Comparison of ENCODE assay signal across 14 cellular contexts in the genomic region with DNA sequence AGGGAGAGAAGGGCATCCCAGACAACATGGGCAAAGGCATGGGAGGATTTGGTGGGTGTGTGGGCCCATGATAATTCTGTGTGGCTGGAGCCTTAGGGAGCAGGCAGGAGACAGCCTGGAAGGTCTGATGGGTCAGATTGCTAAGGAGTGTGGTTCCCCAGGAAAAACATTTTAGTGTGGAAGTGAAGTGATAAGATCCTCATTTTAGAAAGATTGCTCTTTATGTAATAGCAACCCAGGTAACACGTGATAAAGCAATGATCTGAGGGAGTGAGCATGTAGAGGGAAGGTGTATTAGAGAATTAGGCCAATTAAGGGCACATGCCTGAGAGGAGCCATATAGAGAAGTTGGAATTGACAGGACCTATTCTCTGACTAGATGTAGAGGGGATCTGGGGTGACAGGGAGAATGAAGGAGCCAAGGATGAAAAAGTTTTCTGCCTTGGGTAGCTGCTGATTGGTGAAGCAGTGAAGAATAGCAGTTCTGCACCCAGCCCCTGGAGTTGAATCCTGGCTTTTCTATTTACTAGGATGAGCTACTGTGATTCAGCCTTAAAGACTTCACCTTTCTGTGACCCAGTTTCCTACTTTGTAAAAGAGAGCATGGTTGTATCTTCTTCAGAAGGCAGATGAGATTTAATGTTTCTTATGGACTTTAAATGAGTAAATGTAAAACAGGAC. TPM values are rescaled to one million over a fixed set of nuclear protein-coding genes. Genes with fewer than 3 reads are reported as not detected.
DNase-seq lines count a peak whose midpoint lies in the region; ATAC-seq and TF ChIP-seq lines count a peak whose summit lies in the region.
"Had no signal": no experiment of that assay in that cellular context is flagged by ENCODE, and none has a peak within 500 bp of the region (broad histone marks: within the 10 kb centered on the region; RNA-seq: fewer than 3 reads in every experiment).

No MANE protein-coding gene starts in this region.

- H3K27me3 Mint-ChIP-seq in activated CD4-positive, alpha-beta T cell treated with anti-CD3 and anti-CD28 coated beads for 36 hours = no peaks in the 10 kb centered on the region
- H3K27me3 Mint-ChIP-seq in dendritic cell treated with granulocyte-macrophage colony-stimulating factor and Interleukin-4, amounts not matched to agents 40 ng/mL and 50 ng/mL, for 4 days = no peaks in the 10 kb centered on the region
- no peaks in the 10 kb centered on the region for H3K27me3 Mint-ChIP-seq in nephron (ENCODE audit: low read depth)

- peak overlapping the region; percentile 35 for H3K27ac Mint-ChIP-seq in activated CD4-positive, alpha-beta T cell treated with anti-CD3 and anti-CD28 coated beads for 36 hours
- H3K27ac Mint-ChIP-seq in dendritic cell treated with granulocyte-macrophage colony-stimulating factor and Interleukin-4, amounts not matched to agents 40 ng/mL and 50 ng/mL, for 4 days = peak overlapping the region; percentile 14
- H3K27ac Mint-ChIP-seq in nephron = peak overlapping the region; percentile 14 to 57 (median 47)

- no peak for ATAC-seq in activated CD4-positive, alpha-beta T cell treated with anti-CD3 and anti-CD28 coated beads for 36 hours
- no peak for ATAC-seq in HG03571 (IDR thresholded peaks at IDR 0.05; ENCODE audit: unreplicated experiment)

- CTCF ChIA-PET in activated CD4-positive, alpha-beta T cell treated with anti-CD3 and anti-CD28 coated beads for 36 hours (lab: Charles Lee) = interaction anchor here (0.7 to 4.2 kb wide), 12 partner anchors 8 to 165 kb away, joined by 3 to 31 read pairs (median 6); no protein-coding TSS in a partner anchor

- no peak for TF ChIP-seq CTCF in nephron (IDR thresholded peaks at IDR 0.05; ENCODE audit: unreplicated experiment in 3 of 3)

- intact Hi-C loops in activated CD4-positive, alpha-beta T cell treated with anti-CD3 and anti-CD28 coated beads for 36 hours (cut with DNase I, micrococcal nuclease) = loop anchor here (2.0 to 5.0 kb wide), 5 partner anchors 21 to 114 kb away; a partner anchor contains a TSS
- intact Hi-C loops in dendritic cell treated with granulocyte-macrophage colony-stimulating factor and Interleukin-4, amounts not matched to agents 40 ng/mL and 50 ng/mL, for 4 days (cut with micrococcal nuclease) = loop anchor here (2.0 kb wide), 1 partner anchor 43 kb away; no protein-coding TSS in a partner anchor

- no peak for DNase-seq in activated CD4-positive, alpha-beta T cell treated with anti-CD3 and anti-CD28 coated beads for 36 hours
- no peak for DNase-seq in activated CD4-positive, alpha-beta T cell treated with anti-CD3 and anti-CD28 coated beads for 1 hour
- DNase-seq in NCI-H226 (peak; percentile 57), epidermal melanocyte (ENCODE audit: insufficient read length, low spot score) (no peak), putamen (ENCODE audit: low spot score) (no peak)
- DNase-seq: activated gamma-delta T cell treated with Interleukin-2 at 50 U/mL for 16 hours, DMS153, foreskin fibroblast, islet precursor cell, NCI-H1436 treated with DMSO at 0.1 percent for 48 hours had no signal

- peaks cover 11% of the 10 kb centered on the region for H3K36me3 Mint-ChIP-seq in activated CD4-positive, alpha-beta T cell treated with anti-CD3 and anti-CD28 coated beads for 36 hours (ENCODE audit: low read depth)
- H3K36me3 Mint-ChIP-seq in dendritic cell treated with granulocyte-macrophage colony-stimulating factor and Interleukin-4, amounts not matched to agents 40 ng/mL and 50 ng/mL, for 4 days (ENCODE audit: low read depth) = peaks cover 81% of the 10 kb centered on the region
- no peaks in the 10 kb centered on the region for H3K36me3 Mint-ChIP-seq in nephron (ENCODE audit: low read depth)

- H3K4me1 Mint-ChIP-seq in activated CD4-positive, alpha-beta T cell treated with anti-CD3 and anti-CD28 coated beads for 36 hours = peaks cover 60% of the 10 kb centered on the region
- peaks cover 57% of the 10 kb centered on the region for H3K4me1 Mint-ChIP-seq in dendritic cell treated with granulocyte-macrophage colony-stimulating factor and Interleukin-4, amounts not matched to agents 40 ng/mL and 50 ng/mL, for 4 days (ENCODE audit: low read depth)
- peaks cover 9% of the 10 kb centered on the region for H3K4me1 Mint-ChIP-seq in nephron

- H3K9me3 Mint-ChIP-seq in activated CD4-positive, alpha-beta T cell treated with anti-CD3 and anti-CD28 coated beads for 36 hours (ENCODE audit: low read depth) = peaks cover 2% of the 10 kb centered on the region
- H3K9me3 Mint-ChIP-seq in dendritic cell treated with granulocyte-macrophage colony-stimulating factor and Interleukin-4, amounts not matched to agents 40 ng/mL and 50 ng/mL, for 4 days = no peaks in the 10 kb centered on the region
- H3K9me3 Mint-ChIP-seq in nephron = no peaks in the 10 kb centered on the region

- H3K4me3 Mint-ChIP-seq in activated CD4-positive, alpha-beta T cell treated with anti-CD3 and anti-CD28 coated beads for 36 hours = no peak overlapping the region
- no peak overlapping the region for H3K4me3 Mint-ChIP-seq in dendritic cell treated with granulocyte-macrophage colony-stimulating factor and Interleukin-4, amounts not matched to agents 40 ng/mL and 50 ng/mL, for 4 days
- H3K4me3 Mint-ChIP-seq in nephron = no peak overlapping the region

- POLR2A ChIA-PET in activated CD4-positive, alpha-beta T cell treated with anti-CD3 and anti-CD28 coated beads for 36 hours (lab: Charles Lee) = no interaction called here

RNA-seq across cellular contexts. Expression of a gene that starts 18.7 kb away (rescaled TPM):
- total RNA-seq in activated CD4-positive, alpha-beta T cell treated with anti-CD3 and anti-CD28 coated beads for 36 hours = 10 to 100 TPM; 45.9 to 55.0 TPM
- total RNA-seq: A172 had no signal

RNA-seq across cellular contexts. Expression of a gene that starts 37.5 kb away (rescaled TPM):
- total RNA-seq in activated CD4-positive, alpha-beta T cell treated with anti-CD3 and anti-CD28 coated beads for 36 hours = 10 to 100 TPM; 14.8 to 17.8 TPM
- total RNA-seq: A172 had no signal
